Comparison of ENCODE assay signal across 16 cellular contexts in genomic region chr10:57846307-57847065, GRCh38.
"Had no signal": no experiment of that assay in that cellular context is flagged by ENCODE, and none has a peak within 500 bp of the region (broad histone marks: within the 10 kb centered on the region; RNA-seq: fewer than 3 reads in every experiment).

No MANE protein-coding gene starts in this region.

- H3K4me3 ChIP-seq: dorsolateral prefrontal cortex, psoas muscle, sigmoid colon, uterus had no signal

- H3K4me1 ChIP-seq: psoas muscle, sigmoid colon, uterus had no signal

- H3K27me3 ChIP-seq: neutrophil, sigmoid colon, uterus had no signal

- H3K9me3 ChIP-seq: neutrophil, psoas muscle, uterus had no signal

- FAIRE-seq: endometrium, frontal cortex, small intestine had no signal

- DNase-seq: cortex of kidney; dorsolateral prefrontal cortex; effector memory CD4-positive, alpha-beta T cell; islet precursor cell; mesendoderm; naive thymus-derived CD8-positive, alpha-beta T cell; psoas muscle; retina; sigmoid colon; small intestine; stimulated activated CD4-positive, alpha-beta T cell treated with anti-CD3 and anti-CD28 coated beads, Interleukin-2, amount 100 ng/mL, for 48 hours; stimulated activated naive CD4-positive, alpha-beta T cell treated with Interleukin-2 at 50 U/mL for 16 hours; uterus had no signal

- H3K27ac ChIP-seq: dorsolateral prefrontal cortex, neutrophil, psoas muscle, sigmoid colon, uterus had no signal

- H3K36me3 ChIP-seq: neutrophil, sigmoid colon, uterus had no signal
